In genomic region chr1:153288634-153289275, GRCh38 we compare ENCODE assay signal across 9 cellular contexts. TPM values are rescaled to one million over a fixed set of nuclear protein-coding genes. Genes with fewer than 3 reads are reported as not detected.
A peak's percentile ranks its signal among the peaks of the same experiment; 100 is the strongest.
DNase-seq lines count a peak whose midpoint lies in the region; ATAC-seq and TF ChIP-seq lines count a peak whose summit lies in the region.
"Had no signal": no experiment of that assay in that cellular context is flagged by ENCODE, and none has a peak within 500 bp of the region (broad histone marks: within the 10 kb centered on the region; RNA-seq: fewer than 3 reads in every experiment).

No MANE protein-coding gene starts in this region.

- H3K9me3 Mint-ChIP-seq in activated T-cell treated with anti-CD3 and anti-CD28 coated beads, Interleukin-2, amount 50 U/mL, for 4 hours: no peaks in the 10 kb centered on the region
- H3K9me3 Mint-ChIP-seq in stimulated activated naive B cell treated with anti-CD40 and anti-IgM and Interleukin-4, amounts not matched to agents 10 μg/mL and 1 μg/mL and 100 μg/mL, for 72 hours: no peaks in the 10 kb centered on the region

- no peak overlapping the region for H3K4me3 Mint-ChIP-seq in activated T-cell treated with anti-CD3 and anti-CD28 coated beads, Interleukin-2, amount 50 U/mL, for 4 hours
- H3K4me3 Mint-ChIP-seq in stimulated activated naive B cell treated with anti-CD40 and anti-IgM and Interleukin-4, amounts not matched to agents 10 μg/mL and 1 μg/mL and 100 μg/mL, for 72 hours: no peak overlapping the region

- no peak overlapping the region for H3K27ac Mint-ChIP-seq in stimulated activated naive B cell treated with anti-CD40 and anti-IgM and Interleukin-4, amounts not matched to agents 10 μg/mL and 1 μg/mL and 100 μg/mL, for 72 hours

- H3K27ac ChIP-seq in coronary artery: no peak overlapping the region

- DNase-seq in activated T-cell treated with anti-CD3 and anti-CD28 coated beads for 48 hours (ENCODE audit: low read depth): peak; percentile 27
- no peak for DNase-seq in activated T-cell treated with anti-CD3 and anti-CD28 coated beads, Interleukin-2, amount 50 U/mL, for 4 hours
- DNase-seq in NCI-H460 (ENCODE audit: extremely low read depth, low read depth): peak; percentile 15
- no peak for DNase-seq in epithelial cell of proximal tubule (ENCODE audit: low read depth)
- DNase-seq in stimulated activated naive B cell treated with anti-CD40 and anti-IgM and Interleukin-4, amounts not matched to agents 10 μg/mL and 1 μg/mL and 100 μg/mL, for 72 hours: no peak
- no peak for DNase-seq in MV-4-11 (lab: John Stamatoyannopoulos, UW)
- no peak for DNase-seq in coronary artery (ENCODE audit: low spot score)
- DNase-seq in effector CD8-positive, alpha-beta T cell (lab: John Stamatoyannopoulos, UW): no peak

- no peak for ATAC-seq in activated T-cell treated with anti-CD3 and anti-CD28 coated beads, Interleukin-2, amount 50 U/mL, for 4 hours
- ATAC-seq in stimulated activated naive B cell treated with anti-CD40 and anti-IgM and Interleukin-4, amounts not matched to agents 10 μg/mL and 1 μg/mL and 100 μg/mL, for 72 hours (replicated peaks): peak; percentile 55 to 60
- ATAC-seq: right cardiac atrium had no signal

- peak; percentile 45 for TF ChIP-seq CTCF in epithelial cell of proximal tubule (conservative IDR thresholded peaks at IDR 0.05; ENCODE audit: low read depth, low read length)
- no peak for TF ChIP-seq CTCF in coronary artery (IDR thresholded peaks at IDR 0.05)

- H3K4me3 ChIP-seq in epithelial cell of proximal tubule (ENCODE audit: low read depth, low read length) (no peak overlapping the region), coronary artery (no peak overlapping the region)

- peaks cover 11% of the 10 kb centered on the region for H3K27me3 Mint-ChIP-seq in activated T-cell treated with anti-CD3 and anti-CD28 coated beads, Interleukin-2, amount 50 U/mL, for 4 hours (ENCODE audit: low read depth)
- H3K27me3 Mint-ChIP-seq in stimulated activated naive B cell treated with anti-CD40 and anti-IgM and Interleukin-4, amounts not matched to agents 10 μg/mL and 1 μg/mL and 100 μg/mL, for 72 hours: peaks cover 5 to 12% of the 10 kb centered on the region in 2 donors

- no peaks in the 10 kb centered on the region for H3K36me3 Mint-ChIP-seq in activated T-cell treated with anti-CD3 and anti-CD28 coated beads, Interleukin-2, amount 50 U/mL, for 4 hours (ENCODE audit: insufficient read depth)
- no peaks in the 10 kb centered on the region for H3K36me3 Mint-ChIP-seq in stimulated activated naive B cell treated with anti-CD40 and anti-IgM and Interleukin-4, amounts not matched to agents 10 μg/mL and 1 μg/mL and 100 μg/mL, for 72 hours

- peaks cover 14% of the 10 kb centered on the region for H3K4me1 Mint-ChIP-seq in activated T-cell treated with anti-CD3 and anti-CD28 coated beads, Interleukin-2, amount 50 U/mL, for 4 hours (ENCODE audit: low read depth)
- H3K4me1 Mint-ChIP-seq in stimulated activated naive B cell treated with anti-CD40 and anti-IgM and Interleukin-4, amounts not matched to agents 10 μg/mL and 1 μg/mL and 100 μg/mL, for 72 hours: peaks cover 17 to 29% of the 10 kb centered on the region in 2 donors

RNA-seq across cellular contexts. Expression of gene PGLYRP3, which starts 24.0 kb away (rescaled TPM):
- total RNA-seq in activated T-cell treated with anti-CD3 and anti-CD28 coated beads, Interleukin-2, amount 50 U/mL, for 4 hours: not detected
- total RNA-seq in NCI-H460 (2014; rRNA removed; shearing (Covaris generic)): not detected in 2 replicates
- polyA plus RNA-seq in NCI-H460 (2014; cell fraction: nucleus; rRNA removed): not detected in 2 replicates
- not detected in 2 replicates for total RNA-seq in epithelial cell of proximal tubule
- total RNA-seq: right cardiac atrium had no signal
- polyA plus RNA-seq: right cardiac atrium had no signal

RNA-seq across cellular contexts. Expression of gene LORICRIN, which starts 29.3 kb away (rescaled TPM):
- total RNA-seq in activated T-cell treated with anti-CD3 and anti-CD28 coated beads, Interleukin-2, amount 50 U/mL, for 4 hours: not detected
- total RNA-seq in NCI-H460 (2014; rRNA removed; shearing (Covaris generic)): not detected in 2 replicates
- polyA plus RNA-seq in NCI-H460 (2014; cell fraction: nucleus; rRNA removed): not detected in 2 replicates
- total RNA-seq in epithelial cell of proximal tubule: not detected in 2 replicates
- total RNA-seq: right cardiac atrium had no signal
- polyA plus RNA-seq: right cardiac atrium had no signal

RNA-seq across cellular contexts. Expression of gene PGLYRP4, which starts 59.9 kb away (rescaled TPM):
- total RNA-seq in activated T-cell treated with anti-CD3 and anti-CD28 coated beads, Interleukin-2, amount 50 U/mL, for 4 hours: not detected
- total RNA-seq in NCI-H460 (2014; rRNA removed; shearing (Covaris generic)): not detected in 2 replicates
- not detected in 2 replicates for polyA plus RNA-seq in NCI-H460 (2014; cell fraction: nucleus; rRNA removed)
- total RNA-seq in epithelial cell of proximal tubule: not detected in 2 replicates
- total RNA-seq: right cardiac atrium had no signal
- polyA plus RNA-seq: right cardiac atrium had no signal

Comparison
In these comparisons a context has a peak if more than half of its experiments do, and no peak if none do; other contexts are left out.
1. DNase-seq: peak in activated T-cell treated with anti-CD3 and anti-CD28 coated beads for 48 hours (single experiment) and NCI-H460 (single experiment); none in activated T-cell treated with anti-CD3 and anti-CD28 coated beads, Interleukin-2, amount 50 U/mL, for 4 hours (single experiment), epithelial cell of proximal tubule (single experiment), stimulated activated naive B cell treated with anti-CD40 and anti-IgM and Interleukin-4, amounts not matched to agents 10 μg/mL and 1 μg/mL and 100 μg/mL, for 72 hours (single experiment), MV-4-11 (single experiment), coronary artery (single experiment) and effector CD8-positive, alpha-beta T cell (single experiment).
2. ATAC-seq: peak in stimulated activated naive B cell treated with anti-CD40 and anti-IgM and Interleukin-4, amounts not matched to agents 10 μg/mL and 1 μg/mL and 100 μg/mL, for 72 hours (2 of 2); none in activated T-cell treated with anti-CD3 and anti-CD28 coated beads, Interleukin-2, amount 50 U/mL, for 4 hours (0 of 2).